In genomic region chr5:92662741-92663140, GRCh38 we compare ENCODE assay signal across 19 cellular contexts.
"Had no signal": no experiment of that assay in that cellular context is flagged by ENCODE, and none has a peak within 500 bp of the region (broad histone marks: within the 10 kb centered on the region; RNA-seq: fewer than 3 reads in every experiment).

No MANE protein-coding gene starts in this region.

- H3K27me3 Mint-ChIP-seq: stimulated activated memory B cell treated with anti-CD40 and anti-IgM and Interleukin-4, amounts not matched to agents 10 μg/mL and 1 μg/mL and 100 μg/mL, for 72 hours had no signal

- H3K4me1 Mint-ChIP-seq: natural killer cell; stimulated activated memory B cell treated with anti-CD40 and anti-IgM and Interleukin-4, amounts not matched to agents 10 μg/mL and 1 μg/mL and 100 μg/mL, for 72 hours had no signal

- H3K36me3 Mint-ChIP-seq: activated naive CD4-positive, alpha-beta T cell treated with anti-CD3 and anti-CD28 coated beads, Interleukin-2, amount 50 U/mL, for 72 hours; stimulated activated memory B cell treated with anti-CD40 and anti-IgM and Interleukin-4, amounts not matched to agents 10 μg/mL and 1 μg/mL and 100 μg/mL, for 72 hours had no signal

- H3K9me3 Mint-ChIP-seq: activated T-helper 1 cell treated with anti-CD3 and anti-CD28 coated beads, Interleukin-12 subunit alpha, Interleukin-12 subunit beta, Interleukin-2, Interleukin-4 antibody, amounts not matched to agents 30 ng/mL and 10 ng/mL and 1 ng/mL, durations not matched to agents 14 hours and 24 hours and 36 hours; stimulated activated memory B cell treated with anti-CD40 and anti-IgM and Interleukin-4, amounts not matched to agents 10 μg/mL and 1 μg/mL and 100 μg/mL, for 72 hours had no signal

- H3K9me3 ChIP-seq: adrenal gland, sigmoid colon, spleen, testis, upper lobe of left lung had no signal

- H3K27me3 ChIP-seq: adrenal gland, sigmoid colon, spleen, testis, upper lobe of left lung had no signal

- H3K4me1 ChIP-seq: adrenal gland, sigmoid colon, spleen, testis, upper lobe of left lung had no signal

- FAIRE-seq: bronchial epithelial cell had no signal

- H3K27ac ChIP-seq: adrenal gland, sigmoid colon, spleen, testis, upper lobe of left lung had no signal

- DNase-seq: activated CD4-positive, alpha-beta T cell treated with anti-CD3 and anti-CD28 coated beads, Interleukin-2, amount 50 U/mL, for 48 hours; activated gamma-delta T cell treated with Interleukin-2 at 50 U/mL for 16 hours; adrenal gland; cerebellar nuclear complex; cortex of kidney; effector CD4-positive, alpha-beta T cell; mesendoderm; natural killer cell; nucleus accumbens; posterior cingulate gyrus; sigmoid colon; spleen; stimulated activated CD4-positive, alpha-beta T cell treated with anti-CD3 and anti-CD28 coated beads, Interleukin-4, amount 100 ng/mL, for 4 hours; testis; upper lobe of left lung had no signal

- H3K4me3 Mint-ChIP-seq: activated T-helper 1 cell treated with anti-CD3 and anti-CD28 coated beads, Interleukin-12 subunit alpha, Interleukin-12 subunit beta, Interleukin-2, Interleukin-4 antibody, amounts not matched to agents 30 ng/mL and 10 ng/mL and 1 ng/mL, durations not matched to agents 14 hours and 24 hours and 36 hours; natural killer cell; stimulated activated memory B cell treated with anti-CD40 and anti-IgM and Interleukin-4, amounts not matched to agents 10 μg/mL and 1 μg/mL and 100 μg/mL, for 72 hours had no signal

- H3K36me3 ChIP-seq: adrenal gland, sigmoid colon, spleen, upper lobe of left lung had no signal

- H3K27ac Mint-ChIP-seq: activated naive CD4-positive, alpha-beta T cell treated with anti-CD3 and anti-CD28 coated beads, Interleukin-2, amount 50 U/mL, for 72 hours; activated T-helper 1 cell treated with anti-CD3 and anti-CD28 coated beads, Interleukin-12 subunit alpha, Interleukin-12 subunit beta, Interleukin-2, Interleukin-4 antibody, amounts not matched to agents 30 ng/mL and 10 ng/mL and 1 ng/mL, durations not matched to agents 14 hours and 24 hours and 36 hours; natural killer cell; stimulated activated memory B cell treated with anti-CD40 and anti-IgM and Interleukin-4, amounts not matched to agents 10 μg/mL and 1 μg/mL and 100 μg/mL, for 72 hours had no signal

- ATAC-seq: activated naive CD4-positive, alpha-beta T cell treated with anti-CD3 and anti-CD28 coated beads, Interleukin-2, amount 50 U/mL, for 72 hours; natural killer cell; stimulated activated memory B cell treated with anti-CD40 and anti-IgM and Interleukin-4, amounts not matched to agents 10 μg/mL and 1 μg/mL and 100 μg/mL, for 72 hours had no signal

- H3K4me3 ChIP-seq: adrenal gland, sigmoid colon, spleen, testis, upper lobe of left lung had no signal
